Comparison of ENCODE assay signal across 18 cellular contexts in genomic region chr1:183460596-183460995, GRCh38. TPM values are rescaled to one million over a fixed set of nuclear protein-coding genes. Genes with fewer than 3 reads are reported as not detected.
"Had no signal": no experiment of that assay in that cellular context is flagged by ENCODE, and none has a peak within 500 bp of the region (broad histone marks: within the 10 kb centered on the region; RNA-seq: fewer than 3 reads in every experiment).

No MANE protein-coding gene starts in this region.

- H3K4me3 Mint-ChIP-seq: naive thymus-derived CD8-positive, alpha-beta T cell had no signal

- H3K36me3 Mint-ChIP-seq: naive thymus-derived CD8-positive, alpha-beta T cell had no signal

- DNase-seq: cortex of kidney; effector memory CD4-positive, alpha-beta T cell; kidney; left cardiac atrium; left ventricle myocardium superior; naive thymus-derived CD8-positive, alpha-beta T cell; posterior cingulate gyrus; sigmoid colon; stimulated activated CD4-positive, alpha-beta T cell treated with anti-CD3 and anti-CD28 coated beads, Interleukin-2, amount 100 ng/mL, for 24 hours; stimulated activated naive CD4-positive, alpha-beta T cell; stomach; substantia nigra; transverse colon had no signal

- H3K9me3 ChIP-seq: sigmoid colon, stomach, thoracic aorta, transverse colon had no signal

- H3K4me2 ChIP-seq: hepatocyte had no signal

- H3K36me3 ChIP-seq: sigmoid colon, stomach, thoracic aorta, transverse colon had no signal

- H3K27ac ChIP-seq: foreskin keratinocyte, sigmoid colon, stomach, thoracic aorta, transverse colon had no signal

- H3K27ac Mint-ChIP-seq: naive thymus-derived CD8-positive, alpha-beta T cell had no signal

- H3K79me2 ChIP-seq: hepatocyte had no signal

- H2AFZ ChIP-seq: hepatocyte had no signal

- ATAC-seq: foreskin keratinocyte; left ventricle myocardium superior; naive thymus-derived CD8-positive, alpha-beta T cell had no signal

- H3K27me3 ChIP-seq: foreskin keratinocyte, hepatocyte, sigmoid colon, transverse colon had no signal

- H3K9me3 Mint-ChIP-seq: naive thymus-derived CD8-positive, alpha-beta T cell had no signal

- H3K4me3 ChIP-seq: hepatocyte, sigmoid colon, skin epidermis, stomach, thoracic aorta, transverse colon had no signal

- FAIRE-seq: kidney had no signal

- H3K4me1 ChIP-seq: sigmoid colon had no signal

RNA-seq across cellular contexts. Expression of gene NMNAT2, which starts 42.4 kb away (rescaled TPM):
- total RNA-seq: mononuclear cell; naive thymus-derived CD8-positive, alpha-beta T cell had no signal
- polyA plus RNA-seq: naive thymus-derived CD8-positive, alpha-beta T cell had no signal
